16 cellular contexts compared by ENCODE assay signal in the genomic region with DNA sequence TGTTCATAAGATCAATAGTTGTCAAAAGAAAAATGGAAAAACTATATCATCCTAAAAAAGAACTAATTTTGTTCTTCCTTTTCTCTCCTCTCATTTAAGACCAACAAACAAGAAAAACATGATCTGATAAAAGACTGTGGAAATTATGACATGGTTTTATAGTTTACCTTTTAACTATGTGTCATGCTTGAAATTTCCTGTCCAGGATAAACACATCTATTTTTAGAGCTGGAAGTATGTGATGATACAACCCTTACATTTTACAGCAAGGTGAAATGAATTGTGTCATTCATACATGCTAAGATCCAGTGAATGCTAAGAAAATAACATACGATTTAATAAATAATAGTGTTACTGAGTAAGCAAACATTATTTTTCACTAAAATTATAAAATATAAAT.
DNase-seq lines count a peak whose midpoint lies in the region; ATAC-seq and TF ChIP-seq lines count a peak whose summit lies in the region.
"Had no signal": no experiment of that assay in that cellular context is flagged by ENCODE, and none has a peak within 500 bp of the region (broad histone marks: within the 10 kb centered on the region; RNA-seq: fewer than 3 reads in every experiment).

No MANE protein-coding gene starts in this region.

- H3K27me3 Mint-ChIP-seq in activated T-helper 17 cell treated with anti-CD3 and anti-CD28 coated beads, Interleukin-2, amount 50 U/mL, for 72 hours, result peaks cover 11% of the 10 kb centered on the region
- H3K27me3 Mint-ChIP-seq: activated CD4-positive, alpha-beta memory T cell treated with anti-CD3 and anti-CD28 coated beads, Interleukin-2, amount 10 ng/mL, durations not matched to agents 7 days and 5 days had no signal

- H3K36me3 Mint-ChIP-seq in activated T-helper 17 cell treated with anti-CD3 and anti-CD28 coated beads, Interleukin-2, amount 50 U/mL, for 72 hours (ENCODE audit: low read depth), result no peaks in the 10 kb centered on the region
- H3K36me3 Mint-ChIP-seq: activated naive CD4-positive, alpha-beta T cell treated with anti-CD3 and anti-CD28 coated beads, Interleukin-2, amount 50 U/mL, for 24 hours; immature natural killer cell had no signal

- no peak for TF ChIP-seq POLR2A in body of pancreas (IDR thresholded peaks at IDR 0.05)

- WGBS in body of pancreas, 2 donors, result 63 to 72% methylated on average over 1 of the region's 1 CpG

- H3K9me3 Mint-ChIP-seq in activated T-helper 17 cell treated with anti-CD3 and anti-CD28 coated beads, Interleukin-2, amount 50 U/mL, for 72 hours, result peaks cover 11% of the 10 kb centered on the region
- H3K9me3 Mint-ChIP-seq: activated naive CD4-positive, alpha-beta T cell treated with anti-CD3 and anti-CD28 coated beads, Interleukin-2, amount 50 U/mL, for 24 hours had no signal

- intact Hi-C loops in body of pancreas (cut with DNase I) (no loop called here), posterior cingulate gyrus (cut with DNase I) (no loop called here)

- peak overlapping the region in 3 of 4 donors; percentile 38 to 50 (median 45) for H3K27ac ChIP-seq in body of pancreas
- H3K27ac ChIP-seq: BLaER1 treated with 17β-estradiol and CSF1 and Interleukin-3, amounts not matched to agents 10 nM and 100 nM had no signal

- H3K27ac Mint-ChIP-seq in activated T-helper 17 cell treated with anti-CD3 and anti-CD28 coated beads, Interleukin-2, amount 50 U/mL, for 72 hours, result no peak overlapping the region
- H3K27ac Mint-ChIP-seq: activated CD4-positive, alpha-beta memory T cell treated with anti-CD3 and anti-CD28 coated beads, Interleukin-2, amount 10 ng/mL, durations not matched to agents 7 days and 5 days; activated naive CD4-positive, alpha-beta T cell treated with anti-CD3 and anti-CD28 coated beads, Interleukin-2, amount 50 U/mL, for 24 hours; endodermal cell; immature natural killer cell; naive thymus-derived CD8-positive, alpha-beta T cell had no signal

- ATAC-seq in body of pancreas, result peak; percentile 86
- ATAC-seq in activated T-helper 17 cell treated with anti-CD3 and anti-CD28 coated beads, Interleukin-2, amount 50 U/mL, for 72 hours (replicated peaks), result no peak
- ATAC-seq: naive thymus-derived CD8-positive, alpha-beta T cell had no signal

- no peaks in the 10 kb centered on the region for H3K27me3 ChIP-seq in body of pancreas
- H3K27me3 ChIP-seq: BLaER1 treated with 17β-estradiol and CSF1 and Interleukin-3, amounts not matched to agents 10 nM and 100 nM had no signal

- no peak overlapping the region for H3K4me3 Mint-ChIP-seq in activated T-helper 17 cell treated with anti-CD3 and anti-CD28 coated beads, Interleukin-2, amount 50 U/mL, for 72 hours
- H3K4me3 Mint-ChIP-seq: activated CD4-positive, alpha-beta memory T cell treated with anti-CD3 and anti-CD28 coated beads, Interleukin-2, amount 10 ng/mL, durations not matched to agents 7 days and 5 days; activated naive CD4-positive, alpha-beta T cell treated with anti-CD3 and anti-CD28 coated beads, Interleukin-2, amount 50 U/mL, for 24 hours; endodermal cell; immature natural killer cell; naive thymus-derived CD8-positive, alpha-beta T cell had no signal

- DNase-seq in AG08395 (ENCODE audit: low spot score) (peak; percentile 19), LHCN-M2 (ENCODE audit: low read depth) (peak; percentile 56), body of pancreas (no peak), lung microvascular endothelial cell (ENCODE audit: low read depth in 2 of 2) (peak; percentile 84 to 86), posterior cingulate gyrus (no peak), OCI-M2 (lab: John Stamatoyannopoulos, UW; ENCODE audit: unreplicated experiment) (no peak), NCI-H1105 treated with DMSO at 0.1 percent for 48 hours (lab: John Stamatoyannopoulos, UW) (no peak)
- DNase-seq: activated CD4-positive, alpha-beta memory T cell treated with anti-CD3 and anti-CD28 coated beads, Interleukin-2, amount 10 ng/mL, durations not matched to agents 7 days and 5 days; endodermal cell; immature natural killer cell; naive thymus-derived CD8-positive, alpha-beta T cell; NCI-H1048; NCI-H524 treated with DMSO at 0.1 percent for 48 hours had no signal

- H3K4me3 ChIP-seq in body of pancreas, result no peak overlapping the region
- H3K4me3 ChIP-seq: BLaER1 treated with 17β-estradiol and CSF1 and Interleukin-3, amounts not matched to agents 10 nM and 100 nM had no signal

- no peaks in the 10 kb centered on the region for H3K4me1 Mint-ChIP-seq in activated T-helper 17 cell treated with anti-CD3 and anti-CD28 coated beads, Interleukin-2, amount 50 U/mL, for 72 hours
- H3K4me1 Mint-ChIP-seq: activated CD4-positive, alpha-beta memory T cell treated with anti-CD3 and anti-CD28 coated beads, Interleukin-2, amount 10 ng/mL, durations not matched to agents 7 days and 5 days; activated naive CD4-positive, alpha-beta T cell treated with anti-CD3 and anti-CD28 coated beads, Interleukin-2, amount 50 U/mL, for 24 hours; immature natural killer cell; naive thymus-derived CD8-positive, alpha-beta T cell had no signal

- no peaks in the 10 kb centered on the region for H3K36me3 ChIP-seq in body of pancreas (replicated peaks in 1 of 2; ENCODE audit: insufficient read depth in 1 of 2, low read depth in 2 of 2)
- H3K36me3 ChIP-seq: BLaER1 treated with 17β-estradiol and CSF1 and Interleukin-3, amounts not matched to agents 10 nM and 100 nM had no signal

- H3K9me3 ChIP-seq in body of pancreas, result no peaks in the 10 kb centered on the region

- H3K4me1 ChIP-seq in body of pancreas, result peaks cover 16% of the 10 kb centered on the region
- H3K4me1 ChIP-seq: BLaER1 treated with 17β-estradiol and CSF1 and Interleukin-3, amounts not matched to agents 10 nM and 100 nM had no signal

- no peak for TF ChIP-seq CTCF in body of pancreas (IDR thresholded peaks at IDR 0.05)

Comparison
In these comparisons a context has a peak if more than half of its experiments do, and no peak if none do; other contexts are left out.
1. DNase-seq: peak in AG08395 (single experiment), LHCN-M2 (single experiment) and lung microvascular endothelial cell (2 of 2); none in body of pancreas (0 of 4), posterior cingulate gyrus (0 of 10), OCI-M2 (single experiment) and NCI-H1105 treated with DMSO at 0.1 percent for 48 hours (single experiment).